8 cellular contexts compared by ENCODE assay signal in the genomic region with DNA sequence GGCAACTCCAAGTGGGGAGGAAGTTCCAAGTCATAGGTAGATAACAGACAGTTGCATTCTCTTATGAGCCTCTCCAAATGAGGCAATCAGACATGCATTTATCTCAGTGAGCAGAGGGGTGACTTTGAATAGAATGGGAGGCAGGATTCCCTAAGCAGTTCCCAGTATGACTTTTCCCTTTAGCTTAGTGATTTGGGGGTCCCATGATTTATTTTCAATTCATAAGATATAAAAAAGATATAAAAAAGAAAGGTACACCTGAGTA. TPM values are rescaled to one million over a fixed set of nuclear protein-coding genes. Genes with fewer than 3 reads are reported as not detected.
DNase-seq lines count a peak whose midpoint lies in the region; ATAC-seq, FAIRE-seq and TF ChIP-seq lines count a peak whose summit lies in the region.

No MANE protein-coding gene starts in this region.

- no peak overlapping the region for H4K5ac ChIP-seq in H1 (ENCODE audit: insufficient read length, low read depth, low read length)

- no peak overlapping the region for H3K4ac ChIP-seq in H1 (replicated peaks; ENCODE audit: insufficient read length, low read depth, low read length)

- H2AFZ ChIP-seq in DND-41 (ENCODE audit: low read depth, low read length), result peak overlapping the region; percentile 88
- H2AFZ ChIP-seq in H1 (ENCODE audit: low read length), result no peak overlapping the region
- peak overlapping the region; percentile 98 for H2AFZ ChIP-seq in osteoblast (ENCODE audit: low read length)

- intact Hi-C loops in sciatic nerve (cut with DNase I), result no loop called here

- no peaks in the 10 kb centered on the region for H3K79me1 ChIP-seq in H1 (ENCODE audit: low read depth, low read length)

- peaks cover 33% of the 10 kb centered on the region for H3K4me1 ChIP-seq in DND-41 (ENCODE audit: insufficient read depth, low read length)
- peaks cover 0 to 7% (median 2%) of the 10 kb centered on the region in 4 experiments; a peak in 2 of 7 replicates for H3K4me1 ChIP-seq in H1 (replicated peaks in 1 of 4; ENCODE audit: control insufficient read depth in 3 of 4, insufficient read depth in 4 of 4, low read length in 3 of 4)
- peaks cover 16% of the 10 kb centered on the region for H3K4me1 ChIP-seq in osteoblast (ENCODE audit: insufficient read depth, low read length)

- peak overlapping the region; percentile 70; the same call in 1 of the 2 replicates for H2BK12ac ChIP-seq in H1 (ENCODE audit: low read depth, low read length)

- no peak overlapping the region for H3K56ac ChIP-seq in H1 (replicated peaks; ENCODE audit: insufficient read length, low read depth, low read length)

- CTCF ChIA-PET in H1 (lab: Charles Lee; ENCODE audit: partially characterized antibody), result no interaction called here

- H2AK5ac ChIP-seq in H1 (ENCODE audit: low read depth, low read length), result no peak overlapping the region

- no peak overlapping the region for H2BK15ac ChIP-seq in H1 (ENCODE audit: low read length)

- TF ChIP-seq POLR2A in H1 (IDR thresholded peaks at IDR 0.05; ENCODE audit: control extremely low read depth in 1 of 2, low read depth in 2 of 2, low read length in 2 of 2), result peak in 1 of 2 experiments; percentile 14; a peak in 1 of 3 replicates

- DNase-seq in DND-41 (no peak), NCI-H69 (lab: John Stamatoyannopoulos, UW) (peak; percentile 48), H1 (ENCODE audit: low read depth in 1 of 2, low spot score in 2 of 2) (no peak), osteoblast (ENCODE audit: insufficient read length, low spot score, missing footprints) (no peak), NCI-H446 treated with DMSO at 0.1 percent for 48 hours (lab: John Stamatoyannopoulos, UW) (no peak), NCI-H1930 (lab: John Stamatoyannopoulos, UW) (no peak), sciatic nerve (ENCODE audit: low spot score) (no peak)

- ATAC-seq in DND-41 (ENCODE audit: insufficient read depth, low read depth) (no peak), sciatic nerve (no peak), GM18873 (IDR thresholded peaks at IDR 0.05; ENCODE audit: low FRiP score, unreplicated experiment) (no peak)

- peak overlapping the region; percentile 65 to 97 for H3K4me3 ChIP-seq in DND-41 (ENCODE audit: low read depth in 1 of 2, low read length in 2 of 2)
- peak overlapping the region; percentile 78 to 96 (median 90); a peak in 7 of 8 replicates for H3K4me3 ChIP-seq in H1 (ENCODE audit: extremely low read depth in 1 of 4, insufficient read depth in 2 of 4, low read depth in 3 of 4, low read length in 4 of 4)
- peak overlapping the region; percentile 96 for H3K4me3 ChIP-seq in osteoblast (ENCODE audit: insufficient read depth, low read length)

- no peak for FAIRE-seq in H1 (lab: Jason Lieb, UNC)

- POLR2A ChIA-PET in H1 (lab: Charles Lee; ENCODE audit: partially characterized antibody), result interaction anchor here (0.9 to 1.8 kb wide), 3 partner anchors 10 to 391 kb away, joined by 3 to 5 read pairs (median 3); no protein-coding TSS in a partner anchor

- no peak overlapping the region for H2BK20ac ChIP-seq in H1 (ENCODE audit: low read length)

- H3K14ac ChIP-seq in H1 (ENCODE audit: insufficient read length), result no peak overlapping the region

- H2BK5ac ChIP-seq in H1 (ENCODE audit: low read depth, low read length), result no peak overlapping the region; the same call in 1 of the 2 replicates

- H4K20me1 ChIP-seq in DND-41 (ENCODE audit: insufficient read depth, low read length), result no peaks in the 10 kb centered on the region
- no peaks in the 10 kb centered on the region for H4K20me1 ChIP-seq in H1 (replicated peaks in 1 of 2; ENCODE audit: control insufficient read depth in 1 of 2, insufficient read depth in 2 of 2, low read length in 2 of 2)
- no peaks in the 10 kb centered on the region for H4K20me1 ChIP-seq in osteoblast (ENCODE audit: insufficient read depth, low read length)

- H3K27ac ChIP-seq in DND-41 (ENCODE audit: low read length) (peak overlapping the region; percentile 91), H1 (ENCODE audit: low read depth, low read length) (peak overlapping the region; percentile 89), osteoblast (ENCODE audit: low read depth, low read length) (peak overlapping the region; percentile 97)

- no peak overlapping the region for H4K8ac ChIP-seq in H1 (ENCODE audit: extremely low read depth, insufficient read depth, low read length)

- H3K36me3 ChIP-seq in DND-41 (ENCODE audit: insufficient read depth, low read length) (peaks cover 14% of the 10 kb centered on the region; the same call in 1 of the 2 replicates), H1 (ENCODE audit: control insufficient read depth in 2 of 4, insufficient read depth in 4 of 4, low read length in 3 of 4) (peaks cover 0 to 1% (median under 1%) of the 10 kb centered on the region in 4 experiments; a peak in 3 of 8 replicates), osteoblast (ENCODE audit: insufficient read depth, low read length) (peaks cover 12% of the 10 kb centered on the region)

- H3K27me3 ChIP-seq in DND-41 (ENCODE audit: insufficient read depth, low read length, poor library complexity) (no peaks in the 10 kb centered on the region), H1 (replicated peaks in 1 of 4; ENCODE audit: control insufficient read depth in 3 of 4, extremely low read depth in 1 of 4, insufficient read depth in 3 of 4, low read length in 3 of 4) (no peaks in the 10 kb centered on the region), osteoblast (ENCODE audit: insufficient read depth, low read length) (no peaks in the 10 kb centered on the region)

- peaks cover 40% of the 10 kb centered on the region for H3K79me2 ChIP-seq in DND-41 (ENCODE audit: insufficient read depth, low read length)
- H3K79me2 ChIP-seq in H1 (ENCODE audit: control insufficient read depth in 1 of 2, insufficient read depth in 2 of 2, low read length in 2 of 2), result peaks cover 0 to 14% of the 10 kb centered on the region in 2 experiments; a peak in 2 of 4 replicates
- H3K79me2 ChIP-seq in osteoblast (ENCODE audit: insufficient read depth, low read length), result peaks cover 29% of the 10 kb centered on the region

- H4K91ac ChIP-seq in H1 (replicated peaks; ENCODE audit: insufficient read length, low read length), result no peak overlapping the region

- TF ChIP-seq EP300 in H1 (IDR thresholded peaks at IDR 0.05; ENCODE audit: borderline replicate concordance in 1 of 2, low read depth in 2 of 2, low read length in 2 of 2), result no peak

- no peaks in the 10 kb centered on the region for H3K9me3 ChIP-seq in DND-41 (ENCODE audit: insufficient read depth, low read length, severe bottlenecking)
- no peaks in the 10 kb centered on the region for H3K9me3 ChIP-seq in H1 (ENCODE audit: insufficient read depth in 2 of 2, low read depth in 1 of 2, low read length in 1 of 2)
- no peaks in the 10 kb centered on the region for H3K9me3 ChIP-seq in osteoblast (ENCODE audit: low read depth, low read length)

- no peak for TF ChIP-seq RAD21 in H1 (IDR thresholded peaks at IDR 0.05 in 1 of 2, conservative IDR thresholded peaks at IDR 0.05 in 1 of 2; ENCODE audit: low read depth in 2 of 2, low read length in 2 of 2)

- H3K18ac ChIP-seq in H1 (ENCODE audit: extremely low read depth, low read length), result no peak overlapping the region

- no peak overlapping the region for H3K23ac ChIP-seq in H1 (ENCODE audit: insufficient read length)

- H2BK120ac ChIP-seq in H1 (replicated peaks; ENCODE audit: low read depth, low read length), result no peak overlapping the region

- TF ChIP-seq CTCF in DND-41 (IDR thresholded peaks at IDR 0.05; ENCODE audit: borderline replicate concordance, extremely low read depth, low read length, poor library complexity, severe bottlenecking), result no peak
- no peak for TF ChIP-seq CTCF in H1 (IDR thresholded peaks at IDR 0.05; ENCODE audit: control extremely low read depth in 1 of 3, insufficient read depth in 1 of 3, low read depth in 1 of 3, low read length in 3 of 3)
- TF ChIP-seq CTCF in osteoblast (IDR thresholded peaks at IDR 0.05; ENCODE audit: extremely low read depth, low read depth, low read length), result no peak

- no peaks in the 10 kb centered on the region; the same call in 1 of the 2 replicates for H3K23me2 ChIP-seq in H1 (ENCODE audit: low read depth, low read length)

- H3K4me2 ChIP-seq in DND-41 (ENCODE audit: insufficient read depth, low read length), result peak overlapping the region; percentile 80
- H3K4me2 ChIP-seq in H1 (ENCODE audit: insufficient read depth in 1 of 2, low read depth in 2 of 2, low read length in 2 of 2), result peak overlapping the region; percentile 79 to 83
- peak overlapping the region; percentile 89 for H3K4me2 ChIP-seq in osteoblast (ENCODE audit: insufficient read depth, low read length)

- H3K9ac ChIP-seq in DND-41 (ENCODE audit: low read depth, low read length) (peak overlapping the region; percentile 88), H1 (replicated peaks in 1 of 4; ENCODE audit: extremely low read depth in 1 of 4, low read depth in 3 of 4, low read length in 3 of 4) (peak overlapping the region in 2 of 4 experiments; percentile 38 to 97; a peak in 4 of 7 replicates)

TF ChIP-seq in H1, 55 proteins besides CTCF, POLR2A, EP300 and RAD21 (continues in another document):
- no peak for TF ChIP-seq SIX5 (IDR thresholded peaks at IDR 0.05; ENCODE audit: low read depth, low read length)
- TF ChIP-seq SP4 (IDR thresholded peaks at IDR 0.05; ENCODE audit: low read length), result no peak
- no peak for TF ChIP-seq TCF12 (IDR thresholded peaks at IDR 0.05; ENCODE audit: low read depth, low read length)
- no peak for TF ChIP-seq GTF2F1 (IDR thresholded peaks at IDR 0.05; ENCODE audit: borderline replicate concordance, low read depth, low read length)

RNA-seq across cellular contexts. Expression of gene UFL1, which starts 0.8 kb away (rescaled TPM):
- 10.0 and 10.2 TPM in 2 replicates for total RNA-seq in H1 (2021; fragmentation: NEBNext Ultra II Directional; extraction: Animal tissue kit (Norgen Biotek cat#: 25700))
- 1.4 and 2.2 TPM in 2 replicates for polyA plus RNA-seq in H1 (2011; rRNA removed)
- 3.5 TPM for polyA plus RNA-seq in H1 (2011; cell fraction: cytosol; rRNA removed)
- polyA plus RNA-seq in H1 (2011; cell fraction: nucleus; rRNA removed), result 3.2 TPM
- 4.9 to 8.8 TPM (median 5.9 TPM) in 4 replicates for polyA plus RNA-seq in H1 (2012, experiment 1 of 2)
- 0.37 TPM for polyA plus RNA-seq in H1 (2012, experiment 2 of 2)
- polyA plus RNA-seq in H1 (2013, experiment 1 of 2), result 17.8 TPM
- 19.5 TPM for polyA plus RNA-seq in H1 (2013, experiment 2 of 2)
- polyA minus RNA-seq in H1 (2011; rRNA and poly(A)+ RNA removed), result 3.1 and 4.7 TPM in 2 replicates
- polyA minus RNA-seq in H1 (2011; cell fraction: cytosol; rRNA and poly(A)+ RNA removed), result 7.6 TPM
- polyA minus RNA-seq in H1 (2011; cell fraction: nucleus; rRNA and poly(A)+ RNA removed), result 6.9 TPM
- total RNA-seq in osteoblast (32.9 and 35.9 TPM in 2 replicates), sciatic nerve (32.1 TPM)

RNA-seq across cellular contexts. Expression of gene FHL5, which starts 42.1 kb away (rescaled TPM):
- total RNA-seq in H1 (2021; fragmentation: NEBNext Ultra II Directional; extraction: Animal tissue kit (Norgen Biotek cat#: 25700)), result not detected in 2 replicates
- polyA plus RNA-seq in H1 (2011; rRNA removed), result not detected in 2 replicates
- polyA plus RNA-seq in H1 (2011; cell fraction: cytosol; rRNA removed), result not detected
- polyA plus RNA-seq in H1 (2011; cell fraction: nucleus; rRNA removed), result not detected
- not detected in 4 replicates for polyA plus RNA-seq in H1 (2012, experiment 1 of 2)
- polyA plus RNA-seq in H1 (2012, experiment 2 of 2), result not detected
- not detected for polyA plus RNA-seq in H1 (2013, experiment 1 of 2)
- not detected for polyA plus RNA-seq in H1 (2013, experiment 2 of 2)
- polyA minus RNA-seq in H1 (2011; rRNA and poly(A)+ RNA removed), result not detected in 2 replicates
- not detected for polyA minus RNA-seq in H1 (2011; cell fraction: cytosol; rRNA and poly(A)+ RNA removed)
- not detected for polyA minus RNA-seq in H1 (2011; cell fraction: nucleus; rRNA and poly(A)+ RNA removed)
- total RNA-seq in osteoblast (not detected in 2 replicates), sciatic nerve (13.2 TPM)

Comparison
In these comparisons a context has a peak if more than half of its experiments do, and no peak if none do; other contexts are left out.
1. RNA of gene FHL5, which starts 42.1 kb away (total RNA-seq): 13.2 TPM in sciatic nerve (single experiment); not detected in H1 and not detected in osteoblast; every median in the first group is over 10 times any median in the second.
2. Peak in every context shown above with its lines, with median percentiles within 50 percentile points of each other: H3K27ac ChIP-seq, H3K4me2 ChIP-seq and H3K4me3 ChIP-seq.